In the genomic region with DNA sequence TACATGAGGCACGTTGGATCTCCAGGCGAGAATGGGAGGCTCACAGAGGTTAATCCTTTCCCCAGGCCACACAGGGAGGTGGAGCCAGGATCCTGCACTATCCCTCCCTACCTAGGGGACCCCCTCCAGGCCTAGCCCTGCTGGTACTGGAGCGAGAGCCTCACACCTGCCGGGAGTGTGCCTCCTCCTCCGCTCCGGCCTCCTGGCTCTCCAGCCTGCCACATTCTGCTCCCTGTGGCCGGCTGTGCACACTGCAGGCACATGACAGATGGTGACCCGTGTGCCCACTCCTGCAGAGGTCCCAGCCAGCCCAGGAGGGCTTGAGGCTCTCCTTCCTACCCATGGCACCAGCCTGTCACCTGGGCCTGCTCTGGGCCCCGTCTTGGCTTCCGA, we compare ENCODE assay signal across 9 cellular contexts.
DNase-seq lines count a peak whose midpoint lies in the region; ATAC-seq lines count a peak whose summit lies in the region.
"Had no signal": no experiment of that assay in that cellular context is flagged by ENCODE, and none has a peak within 500 bp of the region (broad histone marks: within the 10 kb centered on the region; RNA-seq: fewer than 3 reads in every experiment).

No MANE protein-coding gene starts in this region.

- peak; percentile 23 for DNase-seq in NCI-H510A treated with DMSO at 0.1 percent for 48 hours (lab: John Stamatoyannopoulos, UW)
- DNase-seq in NCI-H510A (lab: John Stamatoyannopoulos, UW): no peak
- peak; percentile 85 to 93 for DNase-seq in NCI-H524 (lab: John Stamatoyannopoulos, UW)
- DNase-seq in retina: peak; percentile 50
- no peak for DNase-seq in NCI-H446 treated with DMSO at 0.1 percent for 48 hours (lab: John Stamatoyannopoulos, UW)
- DNase-seq in MG63: no peak

- no peaks in the 10 kb centered on the region for H3K27me3 ChIP-seq in MG63
- H3K27me3 ChIP-seq: BLaER1 treated with 17β-estradiol and CSF1 and Interleukin-3, amounts not matched to agents 10 nM and 100 nM had no signal

- peak overlapping the region; percentile 55 for H3K27ac ChIP-seq in cingulate gyrus (ENCODE audit: low read depth, low read length)

- peaks cover 16% of the 10 kb centered on the region for H3K36me3 ChIP-seq in MG63

- no peaks in the 10 kb centered on the region for H3K9me3 ChIP-seq in MG63
- H3K9me3 ChIP-seq: BLaER1 treated with 17β-estradiol and CSF1 and Interleukin-3, amounts not matched to agents 10 nM and 100 nM had no signal

- no peak for ATAC-seq in HG02759 (IDR thresholded peaks at IDR 0.05; ENCODE audit: unreplicated experiment)

- H3K4me3 ChIP-seq in MG63: no peak overlapping the region
- H3K4me3 ChIP-seq: BLaER1 treated with 17β-estradiol and CSF1 and Interleukin-3, amounts not matched to agents 10 nM and 100 nM had no signal

Comparison
In these comparisons a context has a peak if more than half of its experiments do, and no peak if none do; other contexts are left out.
1. DNase-seq: peak in NCI-H510A treated with DMSO at 0.1 percent for 48 hours (single experiment), NCI-H524 (2 of 2) and retina (single experiment); none in NCI-H510A (single experiment), NCI-H446 treated with DMSO at 0.1 percent for 48 hours (single experiment) and MG63 (single experiment).